Comparison of ENCODE assay signal across 1 cellular context in the genomic region with DNA sequence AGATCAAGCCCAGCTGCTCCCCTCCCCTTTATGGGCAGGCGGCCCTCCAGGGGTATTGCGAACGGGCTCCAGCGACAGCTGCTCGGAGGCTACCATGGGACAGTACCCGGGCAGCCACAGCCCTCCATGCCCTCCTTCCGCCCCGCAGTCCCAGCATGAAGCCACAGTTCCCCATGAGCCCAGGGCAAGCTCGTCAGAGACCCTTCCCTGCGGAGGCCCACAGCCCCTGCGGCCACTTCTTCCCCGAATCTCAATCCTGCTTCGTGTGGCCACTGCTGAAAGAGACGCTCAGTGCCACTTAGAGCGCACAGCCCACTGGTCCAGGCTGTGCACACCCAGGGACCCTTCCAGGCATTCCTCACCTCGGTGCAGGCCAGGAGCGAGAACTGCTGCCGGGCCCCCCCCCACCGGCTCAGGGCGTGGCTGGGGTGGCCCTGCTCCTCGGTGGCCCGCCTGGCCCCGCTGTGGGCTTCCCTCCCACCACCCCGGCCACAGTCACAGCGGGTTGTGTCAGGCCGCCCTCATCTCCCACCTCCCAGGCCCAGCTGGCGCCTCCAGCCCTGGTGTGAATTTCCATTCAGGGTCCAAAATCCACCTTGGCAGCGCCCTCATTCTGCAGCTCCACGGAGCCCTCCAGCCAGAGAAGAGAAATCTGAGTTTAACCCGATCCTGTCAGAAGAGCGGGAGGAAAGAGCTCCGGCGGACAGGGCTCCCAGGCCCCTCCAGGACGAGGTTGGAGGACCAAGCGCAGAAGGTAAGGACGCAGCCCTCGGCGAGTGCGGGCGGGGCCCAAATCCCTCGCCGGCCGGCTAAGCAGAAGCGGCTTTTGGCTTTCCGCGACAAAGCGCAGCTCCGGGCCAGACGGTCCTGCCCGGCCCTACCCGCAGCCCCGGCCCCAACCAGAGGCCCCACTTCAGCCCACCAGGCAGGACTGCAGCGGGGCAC.
TF ChIP-seq lines count a peak whose summit lies in the region.

No MANE protein-coding gene starts in this region.

TF ChIP-seq in A549, 52 proteins besides CTCF, POLR2A, EP300 and RAD21 (continued from another document):
- TF ChIP-seq KDM5A (IDR thresholded peaks at IDR 0.05) = no peak
- TF ChIP-seq, protein P1, sequence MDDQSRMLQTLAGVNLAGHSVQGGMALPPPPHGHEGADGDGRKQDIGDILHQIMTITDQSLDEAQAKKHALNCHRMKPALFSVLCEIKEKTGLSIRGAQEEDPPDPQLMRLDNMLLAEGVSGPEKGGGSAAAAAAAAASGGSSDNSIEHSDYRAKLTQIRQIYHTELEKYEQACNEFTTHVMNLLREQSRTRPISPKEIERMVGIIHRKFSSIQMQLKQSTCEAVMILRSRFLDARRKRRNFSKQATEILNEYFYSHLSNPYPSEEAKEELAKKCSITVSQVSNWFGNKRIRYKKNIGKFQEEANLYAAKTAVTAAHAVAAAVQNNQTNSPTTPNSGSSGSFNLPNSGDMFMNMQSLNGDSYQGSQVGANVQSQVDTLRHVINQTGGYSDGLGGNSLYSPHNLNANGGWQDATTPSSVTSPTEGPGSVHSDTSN (IDR thresholded peaks at IDR 0.05) = no peak
- TF ChIP-seq RCOR1 (IDR thresholded peaks at IDR 0.05; ENCODE audit: low read depth, low read length) = no peak
- no peak for TF ChIP-seq MAZ (IDR thresholded peaks at IDR 0.05; ENCODE audit: borderline replicate concordance, low read depth, low read length)
- no peak for TF ChIP-seq ZC3H11A (IDR thresholded peaks at IDR 0.05)
- no peak for TF ChIP-seq FOXS1 (CRISPR knock-in tag; IDR thresholded peaks at IDR 0.05)
- TF ChIP-seq HOXA7 (CRISPR knock-in tag; IDR thresholded peaks at IDR 0.05) = no peak
- TF ChIP-seq, protein P2, sequence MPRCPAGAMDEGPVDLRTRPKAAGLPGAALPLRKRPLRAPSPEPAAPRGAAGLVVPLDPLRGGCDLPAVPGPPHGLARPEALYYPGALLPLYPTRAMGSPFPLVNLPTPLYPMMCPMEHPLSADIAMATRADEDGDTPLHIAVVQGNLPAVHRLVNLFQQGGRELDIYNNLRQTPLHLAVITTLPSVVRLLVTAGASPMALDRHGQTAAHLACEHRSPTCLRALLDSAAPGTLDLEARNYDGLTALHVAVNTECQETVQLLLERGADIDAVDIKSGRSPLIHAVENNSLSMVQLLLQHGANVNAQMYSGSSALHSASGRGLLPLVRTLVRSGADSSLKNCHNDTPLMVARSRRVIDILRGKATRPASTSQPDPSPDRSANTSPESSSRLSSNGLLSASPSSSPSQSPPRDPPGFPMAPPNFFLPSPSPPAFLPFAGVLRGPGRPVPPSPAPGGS (IDR thresholded peaks at IDR 0.05) = no peak
- no peak for TF ChIP-seq CBX8 (IDR thresholded peaks at IDR 0.05)
- no peak for TF ChIP-seq BHLHE40 (IDR thresholded peaks at IDR 0.05; ENCODE audit: low read depth, low read length)
